Comparison of ENCODE assay signal across 9 cellular contexts in the genomic region with DNA sequence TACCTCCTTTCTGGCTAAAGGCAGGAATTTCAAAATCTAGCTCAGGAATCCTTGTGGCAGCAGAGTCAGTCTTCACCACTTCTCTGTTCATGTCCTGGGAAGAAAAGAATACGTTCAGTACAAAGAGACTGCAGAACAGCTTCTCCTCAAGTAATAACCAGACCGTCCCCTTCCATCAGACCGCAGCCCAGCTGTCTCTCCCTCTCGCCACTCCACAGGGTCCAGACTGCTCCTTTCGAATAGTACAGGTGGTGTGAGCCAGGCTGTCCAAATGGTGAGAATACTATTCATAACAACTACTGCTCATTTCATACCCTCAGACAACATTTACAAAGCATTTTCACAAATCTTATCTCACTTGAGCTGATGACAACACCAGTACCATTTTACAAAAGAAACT. TPM values are rescaled to one million over a fixed set of nuclear protein-coding genes. Genes with fewer than 3 reads are reported as not detected.
DNase-seq lines count a peak whose midpoint lies in the region; TF ChIP-seq lines count a peak whose summit lies in the region.
"Had no signal": no experiment of that assay in that cellular context is flagged by ENCODE, and none has a peak within 500 bp of the region (broad histone marks: within the 10 kb centered on the region; RNA-seq: fewer than 3 reads in every experiment).

No MANE protein-coding gene starts in this region.

- H3K27me3 ChIP-seq in HL-60 (ENCODE audit: insufficient read depth, poor library complexity, severe bottlenecking) (no peaks in the 10 kb centered on the region), mammary epithelial cell (ENCODE audit: insufficient read depth, low read length) (no peaks in the 10 kb centered on the region), mucosa of stomach (ENCODE audit: control insufficient read depth, insufficient read depth, low read length) (no peaks in the 10 kb centered on the region)

- H3K79me2 ChIP-seq in mammary epithelial cell (ENCODE audit: insufficient read depth, low read length), result peaks cover 35% of the 10 kb centered on the region

- H3K9me3 ChIP-seq in mammary epithelial cell (replicated peaks; ENCODE audit: insufficient read depth, low read length) (no peaks in the 10 kb centered on the region), mucosa of stomach (ENCODE audit: control insufficient read depth, low read length) (no peaks in the 10 kb centered on the region)

- WGBS in mammary epithelial cell (ENCODE audit: low coverage, missing lambda C conversion rate), result 48% methylated on average over 5 of the region's 5 CpGs

- CTCF ChIA-PET in mammary epithelial cell (lab: Charles Lee; ENCODE audit: low non-redundant PET), result no interaction called here

- intact Hi-C loops in mammary epithelial cell (cut with micrococcal nuclease), result no loop called here

- dilution Hi-C loops in mammary epithelial cell (cut with HindIII; ENCODE audit: low sequenced_read_pairs), result loop anchor here (25.0 kb wide), 1 partner anchor 325 kb away; no protein-coding TSS in a partner anchor

- H3K27ac ChIP-seq in 22Rv1 (peak overlapping the region; percentile 59), HL-60 (replicated peaks) (peak overlapping the region; percentile 70), mammary epithelial cell (ENCODE audit: insufficient read depth, low read depth, low read length) (peak overlapping the region; percentile 75)

- DNase-seq in HL-60 (ENCODE audit: low read depth in 1 of 2, low spot score in 1 of 2) (no peak), mammary epithelial cell (no peak), SW480 (ENCODE audit: low spot score) (no peak), G401 (ENCODE audit: low spot score) (no peak), DMS153 treated with DMSO at 0.1 percent for 48 hours (lab: John Stamatoyannopoulos, UW; ENCODE audit: unreplicated experiment) (no peak)
- DNase-seq in activated CD4-positive, CD25-positive, alpha-beta regulatory T cell treated with anti-CD3 and anti-CD28 coated beads, Interleukin-2, amount 50 U/mL, for 72 hours, result no peak
- DNase-seq: NCI-H187 treated with DMSO at 0.1 percent for 48 hours had no signal

- H3K4me3 ChIP-seq in HL-60 (replicated peaks; ENCODE audit: insufficient read depth, low read length), result peak overlapping the region; percentile 92
- H3K4me3 ChIP-seq in mammary epithelial cell (replicated peaks in 1 of 3; ENCODE audit: insufficient read depth in 1 of 3, low read depth in 2 of 3, low read length in 3 of 3), result peak overlapping the region; percentile 61 to 83 (median 81)
- H3K4me3 ChIP-seq in mucosa of stomach (ENCODE audit: low read length), result peak overlapping the region; percentile 88

- peaks cover 29% of the 10 kb centered on the region for H3K36me3 ChIP-seq in mammary epithelial cell (ENCODE audit: insufficient read depth, low read length)
- H3K36me3 ChIP-seq in mucosa of stomach (ENCODE audit: control insufficient read depth, insufficient read depth, low read length), result peaks cover 10% of the 10 kb centered on the region

- H4K20me1 ChIP-seq in mammary epithelial cell (ENCODE audit: insufficient read depth, low read length), result no peaks in the 10 kb centered on the region

- peak overlapping the region; percentile 91 for H2AFZ ChIP-seq in mammary epithelial cell (ENCODE audit: low read depth, low read length)

- in situ Hi-C loops in mammary epithelial cell (cut with MboI; ENCODE audit: low sequenced_read_pairs in 2 of 2), result loop anchor here in 1 of 2 donors (5.0 kb wide), 1 partner anchor 315 kb away; no protein-coding TSS in a partner anchor
- in situ Hi-C loops in G401 (cut with HindIII; ENCODE audit: low sequenced_read_pairs), result no loop called here

- H3K4me2 ChIP-seq in mammary epithelial cell (ENCODE audit: insufficient read depth, low read depth, low read length), result peak overlapping the region; percentile 92

- H3K4me1 ChIP-seq in mammary epithelial cell (ENCODE audit: insufficient read depth, low read length), result peaks cover 9% of the 10 kb centered on the region
- peaks cover 30% of the 10 kb centered on the region for H3K4me1 ChIP-seq in mucosa of stomach (ENCODE audit: control insufficient read depth, insufficient read depth, low read length)

- no peak for TF ChIP-seq CTCF in 22Rv1 (IDR thresholded peaks at IDR 0.05)
- TF ChIP-seq CTCF in HL-60 (IDR thresholded peaks at IDR 0.05; ENCODE audit: insufficient read depth, low read length), result no peak
- TF ChIP-seq CTCF in mammary epithelial cell (conservative IDR thresholded peaks at IDR 0.05 in 1 of 2, IDR thresholded peaks at IDR 0.05 in 1 of 2; ENCODE audit: extremely low read depth in 1 of 2, insufficient read depth in 1 of 2, low read depth in 1 of 2, low read length in 2 of 2), result no peak

- TSS peak; percentile 37 for BruUV-seq in mammary epithelial cell (replicated peaks; lab: Mats Ljungman, UMichigan)

- H3K9ac ChIP-seq in mammary epithelial cell (ENCODE audit: insufficient read depth, low read length) (peak overlapping the region; percentile 90), mucosa of stomach (ENCODE audit: low read length) (peak overlapping the region; percentile 92)

RNA-seq across cellular contexts. Expression of gene ZPR1, which starts 0.9 kb away (rescaled TPM):
- total RNA-seq in mammary epithelial cell, result 10 to 100 TPM; 35.7 to 67.9 TPM
- polyA plus RNA-seq in mammary epithelial cell, result 57.6 TPM
- 43.6 TPM for polyA minus RNA-seq in mammary epithelial cell
- total RNA-seq in G401 (2014; rRNA removed; shearing (Covaris generic)), result 35.9 and 42.7 TPM in 2 replicates

RNA-seq across cellular contexts. Expression of gene APOA5, which starts 4.7 kb away (rescaled TPM):
- total RNA-seq in mammary epithelial cell, result not detected
- polyA plus RNA-seq in mammary epithelial cell, result not detected
- polyA minus RNA-seq in mammary epithelial cell, result not detected
- not detected in 2 replicates for total RNA-seq in G401 (2014; rRNA removed; shearing (Covaris generic))

RNA-seq across cellular contexts. Expression of gene BUD13, which starts 14.2 kb away (rescaled TPM):
- total RNA-seq in mammary epithelial cell, result 10 to 100 TPM in 1 of 2 donors, 1 to 10 TPM in 1; 9.2 to 15.5 TPM
- 14.4 TPM for polyA plus RNA-seq in mammary epithelial cell
- polyA minus RNA-seq in mammary epithelial cell, result 14.1 TPM
- 35.0 and 37.7 TPM in 2 replicates for total RNA-seq in G401 (2014; rRNA removed; shearing (Covaris generic))

RNA-seq across cellular contexts. Expression of gene APOA4, which starts 36.1 kb away (rescaled TPM):
- not detected for total RNA-seq in mammary epithelial cell
- not detected for polyA plus RNA-seq in mammary epithelial cell
- not detected for polyA minus RNA-seq in mammary epithelial cell
- total RNA-seq in G401 (2014; rRNA removed; shearing (Covaris generic)), result not detected in 2 replicates

RNA-seq across cellular contexts. Expression of gene APOC3, which starts 42.7 kb away (rescaled TPM):
- not detected for total RNA-seq in mammary epithelial cell
- not detected for polyA plus RNA-seq in mammary epithelial cell
- polyA minus RNA-seq in mammary epithelial cell, result not detected
- not detected in 2 replicates for total RNA-seq in G401 (2014; rRNA removed; shearing (Covaris generic))
